Comparison of ENCODE assay signal across 8 cellular contexts in the genomic region with DNA sequence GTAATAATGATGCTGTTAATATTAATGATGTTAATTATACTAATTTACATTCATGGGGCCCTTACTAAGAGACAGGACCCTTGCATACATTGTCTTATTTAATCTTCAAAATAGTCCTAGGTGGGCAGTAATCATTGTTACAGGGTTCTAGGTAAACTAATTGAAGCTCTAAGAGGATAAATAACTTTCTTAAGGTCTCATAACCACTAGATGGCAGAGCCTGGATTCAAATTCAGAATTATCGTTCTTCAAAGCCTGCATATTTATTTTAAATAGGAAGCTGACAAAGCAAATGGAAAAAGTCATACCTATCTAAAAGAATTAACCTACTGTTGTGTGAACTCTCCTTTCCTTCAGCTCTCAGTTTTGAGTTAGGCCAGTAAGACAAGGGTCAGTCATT.
DNase-seq lines count a peak whose midpoint lies in the region; ATAC-seq and TF ChIP-seq lines count a peak whose summit lies in the region.

No MANE protein-coding gene starts in this region.

- no peak overlapping the region for H3K4me3 ChIP-seq in LNCaP clone FGC (ENCODE audit: low read depth, low read length)

- ATAC-seq in GM18858 (IDR thresholded peaks at IDR 0.05; ENCODE audit: unreplicated experiment) (no peak), GM21825 (IDR thresholded peaks at IDR 0.05; ENCODE audit: unreplicated experiment) (no peak)

- peak; percentile 42 for TF ChIP-seq CTCF in LNCaP clone FGC (IDR thresholded peaks at IDR 0.05; ENCODE audit: control insufficient read depth, extremely low read depth, insufficient read depth)
- peak; percentile 63 for TF ChIP-seq CTCF in VCaP (conservative IDR thresholded peaks at IDR 0.05)

- H3K27ac ChIP-seq in VCaP: no peak overlapping the region

- peak; percentile 61 for DNase-seq in ELR (ENCODE audit: low read depth)
- DNase-seq in LNCaP clone FGC (ENCODE audit: low read depth): no peak
- peak; percentile 65 for DNase-seq in kidney glomerular epithelial cell (lab: John Stamatoyannopoulos, UW)
- no peak for DNase-seq in MV-4-11 (lab: John Stamatoyannopoulos, UW)
- DNase-seq in RPMI8226: no peak

Comparison
In these comparisons a context has a peak if more than half of its experiments do, and no peak if none do; other contexts are left out.
1. DNase-seq: peak in ELR (single experiment) and kidney glomerular epithelial cell (single experiment); none in LNCaP clone FGC (single experiment), MV-4-11 (single experiment) and RPMI8226 (single experiment).